8 cellular contexts compared by ENCODE assay signal in the genomic region with DNA sequence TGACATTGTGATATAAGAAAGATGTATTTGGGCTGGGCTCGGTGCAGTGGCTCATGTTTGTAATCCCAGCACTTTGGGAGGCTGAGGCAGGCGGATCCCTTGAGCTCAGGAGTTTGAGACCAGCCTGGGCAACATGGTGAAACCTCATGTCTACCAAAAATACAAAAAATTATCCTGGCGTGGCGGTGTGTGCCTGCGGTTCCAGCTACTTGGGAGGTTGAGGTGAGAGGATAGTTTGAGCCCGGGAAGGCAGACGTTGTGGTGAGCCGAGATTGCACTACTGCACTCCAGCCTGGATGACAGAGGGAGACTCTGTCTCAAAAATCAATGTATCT.
A peak's percentile ranks its signal among the peaks of the same experiment; 100 is the strongest.
DNase-seq lines count a peak whose midpoint lies in the region; ATAC-seq and TF ChIP-seq lines count a peak whose summit lies in the region.
"Not testable (repeated sequence)": the region's sequence is repeated elsewhere in the genome, so short reads cannot be mapped to it uniquely, and the experiment has no call there.

No MANE protein-coding gene starts in this region.

- DNase-seq in Calu3; OCI-LY7 (ENCODE audit: low spot score); activated CD4-positive, alpha-beta T cell treated with anti-CD3 and anti-CD28 coated beads, Interleukin-2, amount 10 ng/mL, durations not matched to agents 24 days and 14 days; memory B cell (ENCODE audit: low spot score in 2 of 2); upper lobe of left lung: not testable (repeated sequence)
- DNase-seq in activated gamma-delta T cell treated with Interleukin-2 at 50 U/mL for 16 hours = peak; percentile 1
- DNase-seq in colonic mucosa = peak; percentile 15
- peak; percentile 27 for DNase-seq in sigmoid colon

- H3K9me3 Mint-ChIP-seq in Calu3 (ENCODE audit: low read depth, unreplicated experiment); activated CD4-positive, alpha-beta T cell treated with anti-CD3 and anti-CD28 coated beads, Interleukin-2, amount 10 ng/mL, durations not matched to agents 24 days and 14 days; memory B cell: not testable (repeated sequence)

- CTCF ChIA-PET in Calu3 (lab: Charles Lee) = not testable (repeated sequence)
- CTCF ChIA-PET in OCI-LY7 (lab: Charles Lee; ENCODE audit: unreplicated experiment) = interaction anchor here (0.6 kb wide), 1 partner anchor 12 kb away, joined by 3 read pairs; no protein-coding TSS in a partner anchor

- not testable (repeated sequence) for H3K9ac ChIP-seq in colonic mucosa (ENCODE audit: low read depth in 2 of 2, low read length in 2 of 2)

- not testable (repeated sequence) for TF ChIP-seq POLR2A in sigmoid colon (IDR thresholded peaks at IDR 0.05); upper lobe of left lung (IDR thresholded peaks at IDR 0.05)

- H3K27ac ChIP-seq in OCI-LY7 (ENCODE audit: low read depth, low read length, poor library complexity, severe bottlenecking) (peak overlapping the region; percentile 54), colonic mucosa (peak overlapping the region; percentile 66), upper lobe of left lung (peak overlapping the region in 3 of 4 donors; percentile 22 to 71 (median 60))
- not testable (repeated sequence) for H3K27ac ChIP-seq in sigmoid colon

- H3K9me2 ChIP-seq in OCI-LY7 (ENCODE audit: insufficient read depth, low read length) = not testable (repeated sequence)

- H3K9me3 ChIP-seq in OCI-LY7 (ENCODE audit: low read length) = peaks cover 16% of the 10 kb centered on the region
- not testable (repeated sequence) for H3K9me3 ChIP-seq in colonic mucosa, sigmoid colon, upper lobe of left lung

- not testable (repeated sequence) for BruUV-seq in Calu3 (replicated peaks; lab: Mats Ljungman, UMichigan); OCI-LY7 (replicated peaks; lab: Mats Ljungman, UMichigan)

- H3K4me1 Mint-ChIP-seq in Calu3 (ENCODE audit: low read depth, unreplicated experiment) = peaks cover 52% of the 10 kb centered on the region
- peaks cover 38% of the 10 kb centered on the region for H3K4me1 Mint-ChIP-seq in activated CD4-positive, alpha-beta T cell treated with anti-CD3 and anti-CD28 coated beads, Interleukin-2, amount 10 ng/mL, durations not matched to agents 24 days and 14 days
- peaks cover 32% of the 10 kb centered on the region for H3K4me1 Mint-ChIP-seq in memory B cell

- TF ChIP-seq CTCF in Calu3 (IDR thresholded peaks at IDR 0.05; ENCODE audit: unreplicated experiment); OCI-LY7 (conservative IDR thresholded peaks at IDR 0.05; ENCODE audit: low read length); colonic mucosa (IDR thresholded peaks at IDR 0.05); sigmoid colon (IDR thresholded peaks at IDR 0.05); upper lobe of left lung (IDR thresholded peaks at IDR 0.05): not testable (repeated sequence)

- WGBS in sigmoid colon, 2 donors = 60 to 71% methylated on average over 8 of the region's 8 CpGs
- 50 to 55% methylated on average over 8 of the region's 8 CpGs for WGBS in upper lobe of left lung, 2 donors

- H3K36me3 ChIP-seq in OCI-LY7 (ENCODE audit: insufficient read depth, low read length); colonic mucosa; sigmoid colon; upper lobe of left lung: not testable (repeated sequence)

- peak overlapping the region; percentile 86 for H2AFZ ChIP-seq in OCI-LY7 (ENCODE audit: low read length)

- POLR2A ChIA-PET in OCI-LY7 (lab: Charles Lee) = interaction anchor here (0.9 kb wide), 1 partner anchor 78 kb away, joined by 3 read pairs; no protein-coding TSS in a partner anchor

- not testable (repeated sequence) for ATAC-seq in memory B cell (ENCODE audit: low read depth); upper lobe of left lung (ENCODE audit: low FRiP score in 2 of 2)

- intact Hi-C loops in Calu3 (cut with micrococcal nuclease; ENCODE audit: unreplicated experiment) = loop anchor here (5.0 kb wide), 1 partner anchor 50 kb away; no protein-coding TSS in a partner anchor
- intact Hi-C loops in OCI-LY7 (cut with micrococcal nuclease; ENCODE audit: unreplicated experiment); colonic mucosa (cut with DNase I); sigmoid colon (cut with DNase I): not testable (repeated sequence)
- intact Hi-C loops in activated CD4-positive, alpha-beta T cell treated with anti-CD3 and anti-CD28 coated beads, Interleukin-2, amount 10 ng/mL, durations not matched to agents 24 days and 14 days (cut with micrococcal nuclease) = loop anchor here (1.0 to 10.0 kb wide), 2 partner anchors 9 to 302 kb away; no protein-coding TSS in a partner anchor

- H3K27me3 ChIP-seq in colonic mucosa, sigmoid colon, upper lobe of left lung: not testable (repeated sequence)

- peak overlapping the region; percentile 95 for H3K27ac Mint-ChIP-seq in Calu3 (ENCODE audit: unreplicated experiment)
- H3K27ac Mint-ChIP-seq in activated CD4-positive, alpha-beta T cell treated with anti-CD3 and anti-CD28 coated beads, Interleukin-2, amount 10 ng/mL, durations not matched to agents 24 days and 14 days = peak overlapping the region; percentile 92
- peak overlapping the region; percentile 54 for H3K27ac Mint-ChIP-seq in memory B cell

- not testable (repeated sequence) for H3K27me3 Mint-ChIP-seq in Calu3 (ENCODE audit: unreplicated experiment); activated CD4-positive, alpha-beta T cell treated with anti-CD3 and anti-CD28 coated beads, Interleukin-2, amount 10 ng/mL, durations not matched to agents 24 days and 14 days; memory B cell

- H3K4me3 Mint-ChIP-seq in Calu3 (ENCODE audit: low read depth, unreplicated experiment) = peak overlapping the region; percentile 65
- H3K4me3 Mint-ChIP-seq in activated CD4-positive, alpha-beta T cell treated with anti-CD3 and anti-CD28 coated beads, Interleukin-2, amount 10 ng/mL, durations not matched to agents 24 days and 14 days = peak overlapping the region; percentile 64
- peak overlapping the region; percentile 56 for H3K4me3 Mint-ChIP-seq in memory B cell

- H4K20me1 ChIP-seq in OCI-LY7 (ENCODE audit: insufficient read depth, low read length) = not testable (repeated sequence)

- peaks cover 55% of the 10 kb centered on the region for H3K36me3 Mint-ChIP-seq in Calu3 (ENCODE audit: insufficient read depth, unreplicated experiment)
- H3K36me3 Mint-ChIP-seq in activated CD4-positive, alpha-beta T cell treated with anti-CD3 and anti-CD28 coated beads, Interleukin-2, amount 10 ng/mL, durations not matched to agents 24 days and 14 days (ENCODE audit: low read depth); memory B cell: not testable (repeated sequence)

- H3K79me2 ChIP-seq in OCI-LY7 (ENCODE audit: insufficient read depth, low read depth, low read length) = not testable (repeated sequence)

- not testable (repeated sequence) for TF ChIP-seq EP300 in sigmoid colon (IDR thresholded peaks at IDR 0.05); upper lobe of left lung (IDR thresholded peaks at IDR 0.05)

- H3K4me1 ChIP-seq in OCI-LY7 (ENCODE audit: insufficient read depth, low read length, poor library complexity, severe bottlenecking) = peaks cover 59% of the 10 kb centered on the region
- not testable (repeated sequence) for H3K4me1 ChIP-seq in colonic mucosa, sigmoid colon
- peaks cover 13 to 28% (median 23%) of the 10 kb centered on the region in 4 donors for H3K4me1 ChIP-seq in upper lobe of left lung

- peak overlapping the region; percentile 35 for H3K4me3 ChIP-seq in OCI-LY7 (ENCODE audit: low read depth, low read length, poor library complexity, severe bottlenecking)
- H3K4me3 ChIP-seq in colonic mucosa, sigmoid colon, upper lobe of left lung: not testable (repeated sequence)

- peak overlapping the region; percentile 57 for H3K4me2 ChIP-seq in OCI-LY7 (ENCODE audit: low read length)
